Comparison of ENCODE assay signal across 1 cellular context in genomic region chr3:183912895-183913579, GRCh38.
TF ChIP-seq lines count a peak whose summit lies in the region.

No MANE protein-coding gene starts in this region.

TF ChIP-seq in HepG2, 621 proteins besides CTCF, POLR2A, EP300 and RAD21 (continued from another document and continues in another):
- no peak for TF ChIP-seq AFF4 (CRISPR knock-in tag; IDR thresholded peaks at IDR 0.05)
- no peak for TF ChIP-seq ATF7-NPFF (CRISPR knock-in tag; IDR thresholded peaks at IDR 0.05; ENCODE audit: low read depth)
- no peak for TF ChIP-seq EEA1 (CRISPR knock-in tag; IDR thresholded peaks at IDR 0.05; ENCODE audit: borderline replicate concordance)
- no peak for TF ChIP-seq ZNF607 (CRISPR knock-in tag; IDR thresholded peaks at IDR 0.05; ENCODE audit: borderline replicate concordance)
- TF ChIP-seq RFX5 (IDR thresholded peaks at IDR 0.05; ENCODE audit: low read depth, low read length) = no peak
- TF ChIP-seq XBP1 (CRISPR knock-in tag; IDR thresholded peaks at IDR 0.05) = no peak
- TF ChIP-seq TRIM24 (CRISPR knock-in tag; IDR thresholded peaks at IDR 0.05) = no peak
- TF ChIP-seq PAXIP1 (CRISPR knock-in tag; conservative IDR thresholded peaks at IDR 0.05) = 0 out of 2 replicates have a peak, but pooled peaks have one; percentile 32
- TF ChIP-seq ZIK1 (CRISPR knock-in tag; IDR thresholded peaks at IDR 0.05; ENCODE audit: borderline replicate concordance, low read depth) = no peak
- TF ChIP-seq ZFP1 (CRISPR knock-in tag; IDR thresholded peaks at IDR 0.05) = no peak
- no peak for TF ChIP-seq NFE2 (CRISPR knock-in tag; IDR thresholded peaks at IDR 0.05)
- TF ChIP-seq NFE2L2 (IDR thresholded peaks at IDR 0.05; ENCODE audit: low read length) = no peak
- no peak for TF ChIP-seq ASH2L (IDR thresholded peaks at IDR 0.05; ENCODE audit: insufficient read length, low read depth, low read length)
- peak; percentile 56; the same call in 1 of the 2 replicates for TF ChIP-seq ZNF121 (CRISPR knock-in tag; IDR thresholded peaks at IDR 0.05)
- TF ChIP-seq HOXA5 (CRISPR knock-in tag; IDR thresholded peaks at IDR 0.05) = peak; percentile 24; the same call in 1 of the 2 replicates
- 0 out of 2 replicates have a peak, but pooled peaks have one; percentile 0 for TF ChIP-seq ZNF749 (CRISPR knock-in tag; IDR thresholded peaks at IDR 0.05; ENCODE audit: borderline replicate concordance)
- no peak for TF ChIP-seq THAP7 (CRISPR knock-in tag; IDR thresholded peaks at IDR 0.05)
- 0 out of 2 replicates have a peak, but pooled peaks have one; percentile 53 for TF ChIP-seq SOX13 (IDR thresholded peaks at IDR 0.05)
- peak in 1 of 2 experiments; percentile 71; a peak in 2 of 4 replicates for TF ChIP-seq SOX13 (CRISPR knock-in tag; conservative IDR thresholded peaks at IDR 0.05 in 1 of 2, IDR thresholded peaks at IDR 0.05 in 1 of 2)
- TF ChIP-seq NPAS2 (CRISPR knock-in tag; IDR thresholded peaks at IDR 0.05; ENCODE audit: borderline replicate concordance) = no peak
- TF ChIP-seq ZNF556 (CRISPR knock-in tag; IDR thresholded peaks at IDR 0.05; ENCODE audit: borderline replicate concordance) = 0 out of 2 replicates have a peak, but pooled peaks have one; percentile 20
- peak; percentile 45; the same call in 1 of the 2 replicates for TF ChIP-seq ZNF710 (CRISPR knock-in tag; IDR thresholded peaks at IDR 0.05; ENCODE audit: borderline replicate concordance)
- no peak for TF ChIP-seq ZKSCAN1 (IDR thresholded peaks at IDR 0.05; ENCODE audit: low read length)
- TF ChIP-seq ZNF792 (CRISPR knock-in tag; IDR thresholded peaks at IDR 0.05) = no peak
- TF ChIP-seq ZNF879 (CRISPR knock-in tag; IDR thresholded peaks at IDR 0.05) = no peak
- TF ChIP-seq MLX (CRISPR knock-in tag; IDR thresholded peaks at IDR 0.05) = no peak
- TF ChIP-seq ZNF564 (CRISPR knock-in tag; IDR thresholded peaks at IDR 0.05) = peak; percentile 100
- no peak for TF ChIP-seq ZNF251 (CRISPR knock-in tag; IDR thresholded peaks at IDR 0.05)
- TF ChIP-seq GATA4 (IDR thresholded peaks at IDR 0.05; ENCODE audit: borderline replicate concordance, low read depth) = no peak
- TF ChIP-seq SNAI1 (CRISPR knock-in tag; IDR thresholded peaks at IDR 0.05; ENCODE audit: borderline replicate concordance) = no peak
- no peak for TF ChIP-seq PRDM10 (CRISPR knock-in tag; IDR thresholded peaks at IDR 0.05; ENCODE audit: low read depth)
- TF ChIP-seq ZNF646 (CRISPR knock-in tag; IDR thresholded peaks at IDR 0.05) = no peak
